20 cellular contexts compared by ENCODE assay signal in genomic region chr1:5603353-5604104, GRCh38.
A peak's percentile ranks its signal among the peaks of the same experiment; 100 is the strongest.
DNase-seq lines count a peak whose midpoint lies in the region; ATAC-seq, FAIRE-seq and TF ChIP-seq lines count a peak whose summit lies in the region.
"Had no signal": no experiment of that assay in that cellular context is flagged by ENCODE, and none has a peak within 500 bp of the region (broad histone marks: within the 10 kb centered on the region; RNA-seq: fewer than 3 reads in every experiment).

No MANE protein-coding gene starts in this region.

- H3K27ac ChIP-seq in CD8-positive, alpha-beta T cell (ENCODE audit: low read depth, low read length) = no peak overlapping the region
- no peak overlapping the region for H3K27ac ChIP-seq in K562 (ENCODE audit: extremely low read depth, low read depth, low read length)
- no peak overlapping the region for H3K27ac ChIP-seq in tibial artery
- no peak overlapping the region for H3K27ac ChIP-seq in HepG2 (ENCODE audit: extremely low read length, insufficient read depth, low read length)
- H3K27ac ChIP-seq: A549 had no signal

- H3K4me3 ChIP-seq in CD8-positive, alpha-beta T cell (ENCODE audit: low read depth, low read length) = no peak overlapping the region
- H3K4me3 ChIP-seq in K562 (no peak overlapping the region), tibial artery (no peak overlapping the region), HepG2 (replicated peaks in 1 of 3; ENCODE audit: insufficient read depth in 1 of 3, low read depth in 2 of 3, low read length in 3 of 3) (no peak overlapping the region)
- H3K4me3 ChIP-seq: A549, HAP-1 had no signal

- H3K4me2 ChIP-seq in K562 (ENCODE audit: insufficient read depth, low read length) (no peak overlapping the region), HepG2 (ENCODE audit: low read depth, low read length) (no peak overlapping the region)
- H3K4me2 ChIP-seq: A549 had no signal

- H3K9ac ChIP-seq in K562 (ENCODE audit: insufficient read depth in 1 of 2, low read depth in 2 of 2, low read length in 2 of 2) (no peak overlapping the region), HepG2 (ENCODE audit: insufficient read depth, low read depth, low read length) (no peak overlapping the region)

- TF ChIP-seq RAD21 in K562 (CRISPR knock-in tag; conservative IDR thresholded peaks at IDR 0.05 in 1 of 2, IDR thresholded peaks at IDR 0.05 in 1 of 2) = no peak
- no peak for TF ChIP-seq RAD21 in HepG2 (CRISPR knock-in tag; IDR thresholded peaks at IDR 0.05)

- no peaks in the 10 kb centered on the region for H3K4me1 ChIP-seq in CD8-positive, alpha-beta T cell (ENCODE audit: insufficient read depth, low read length)
- no peaks in the 10 kb centered on the region for H3K4me1 ChIP-seq in K562 (replicated peaks in 1 of 2; ENCODE audit: control insufficient read depth in 2 of 2, insufficient read depth in 2 of 2, low read length in 2 of 2)
- peaks cover 0 to 3% (median 0%) of the 10 kb centered on the region in 4 donors for H3K4me1 ChIP-seq in tibial artery
- peaks cover 6% of the 10 kb centered on the region for H3K4me1 ChIP-seq in HepG2 (ENCODE audit: insufficient read depth, low read length)
- H3K4me1 ChIP-seq: A549, HAP-1 had no signal

- no peak for DNase-seq in activated CD8-positive, alpha-beta T cell treated with anti-CD3 and anti-CD28 coated beads for 36 hours
- no peak for DNase-seq in activated CD8-positive, alpha-beta T cell treated with anti-CD3 and anti-CD28 coated beads, Interleukin-2, amount 10 ng/mL, durations not matched to agents 7 days and 5 days
- DNase-seq in CD8-positive, alpha-beta T cell = no peak
- no peak for DNase-seq in K562 (ENCODE audit: extremely low read depth in 1 of 4, low spot score in 3 of 4)
- DNase-seq in tibial artery = no peak
- DNase-seq in HepG2 (ENCODE audit: low spot score) = no peak
- DNase-seq: 8988T; ACHN; AML-193; C1 segment of cervical spinal cord; Caco-2; CD4-positive, alpha-beta memory T cell; DMS153; DND-41; GOT3 had no signal

- intact Hi-C loops in activated CD8-positive, alpha-beta T cell treated with anti-CD3 and anti-CD28 coated beads for 36 hours (cut with micrococcal nuclease) = no loop called here
- intact Hi-C loops in CD8-positive, alpha-beta T cell (cut with DNase I, micrococcal nuclease) = no loop called here
- intact Hi-C loops in K562 (cut with micrococcal nuclease) = no loop called here
- intact Hi-C loops in tibial artery (cut with DNase I; ENCODE audit: low total_unique reads) = no loop called here
- intact Hi-C loops in HepG2 (cut with micrococcal nuclease; ENCODE audit: unreplicated experiment) = no loop called here

- H2AFZ ChIP-seq in K562 (ENCODE audit: low read depth, low read length) (no peak overlapping the region), HepG2 (ENCODE audit: low read length) (no peak overlapping the region)

- no peaks in the 10 kb centered on the region for H3K9me3 ChIP-seq in CD8-positive, alpha-beta T cell (ENCODE audit: low read length)
- H3K9me3 ChIP-seq in K562 (replicated peaks; ENCODE audit: control insufficient read depth, insufficient read depth, low read depth, low read length) = no peaks in the 10 kb centered on the region
- peaks cover 0 to 8% (median 0%) of the 10 kb centered on the region in 3 donors for H3K9me3 ChIP-seq in tibial artery
- H3K9me3 ChIP-seq in HepG2 (ENCODE audit: low read length) = no peaks in the 10 kb centered on the region
- H3K9me3 ChIP-seq: A549, Caco-2, HAP-1 had no signal

- TF ChIP-seq POLR2A in K562 (conservative IDR thresholded peaks at IDR 0.05) = no peak
- TF ChIP-seq POLR2A in HepG2 (IDR thresholded peaks at IDR 0.05; ENCODE audit: insufficient read depth in 1 of 2, low read depth in 2 of 2, low read length in 2 of 2) = no peak

- H3K9me1 ChIP-seq in K562 (ENCODE audit: control insufficient read depth, insufficient read depth, low read length) = no peaks in the 10 kb centered on the region

- no peaks in the 10 kb centered on the region for H3K4me1 Mint-ChIP-seq in activated CD8-positive, alpha-beta T cell treated with anti-CD3 and anti-CD28 coated beads for 36 hours (ENCODE audit: low read depth)
- H3K4me1 Mint-ChIP-seq in activated CD8-positive, alpha-beta T cell treated with anti-CD3 and anti-CD28 coated beads, Interleukin-2, amount 10 ng/mL, durations not matched to agents 7 days and 5 days (ENCODE audit: low read depth) = no peaks in the 10 kb centered on the region
- no peaks in the 10 kb centered on the region for H3K4me1 Mint-ChIP-seq in CD8-positive, alpha-beta T cell (ENCODE audit: low read depth)
- H3K4me1 Mint-ChIP-seq: CD4-positive, alpha-beta memory T cell had no signal

- POLR2A ChIA-PET in activated CD8-positive, alpha-beta T cell treated with anti-CD3 and anti-CD28 coated beads for 36 hours (lab: Charles Lee) = no interaction called here
- POLR2A ChIA-PET in activated CD8-positive, alpha-beta T cell treated with anti-CD3 and anti-CD28 coated beads, Interleukin-2, amount 10 ng/mL, durations not matched to agents 7 days and 5 days (lab: Charles Lee) = no interaction called here
- POLR2A ChIA-PET in CD8-positive, alpha-beta T cell (lab: Charles Lee) = no interaction called here
- POLR2A ChIA-PET in K562 (lab: Yijun Ruan, JAX) (interaction anchor here (1.0 kb wide), 1 partner anchor 17 kb away, joined by 3 read pairs; no protein-coding TSS in a partner anchor), HepG2 (lab: Yijun Ruan, JAX) (no interaction called here)

- ATAC-seq in activated CD8-positive, alpha-beta T cell treated with anti-CD3 and anti-CD28 coated beads for 36 hours = no peak
- no peak for ATAC-seq in activated CD8-positive, alpha-beta T cell treated with anti-CD3 and anti-CD28 coated beads, Interleukin-2, amount 10 ng/mL, durations not matched to agents 7 days and 5 days
- ATAC-seq in CD8-positive, alpha-beta T cell = no peak
- ATAC-seq in K562 = no peak
- no peak for ATAC-seq in HepG2
- ATAC-seq: A549 had no signal

- TF ChIP-seq CTCF in activated CD8-positive, alpha-beta T cell treated with anti-CD3 and anti-CD28 coated beads for 36 hours (IDR thresholded peaks at IDR 0.05) = peak; percentile 29
- TF ChIP-seq CTCF in CD8-positive, alpha-beta T cell (IDR thresholded peaks at IDR 0.05) = peak; percentile 44
- TF ChIP-seq CTCF in K562 (IDR thresholded peaks at IDR 0.05 in 2 of 3, conservative IDR thresholded peaks at IDR 0.05 in 1 of 3; ENCODE audit: insufficient read depth in 2 of 3, low read depth in 1 of 3, low read length in 3 of 3) (no peak), tibial artery (IDR thresholded peaks at IDR 0.05) (no peak), HepG2 (CRISPR knock-in tag; IDR thresholded peaks at IDR 0.05) (no peak)

- BruUV-seq in K562 (replicated peaks; lab: Mats Ljungman, UMichigan) (no TSS peak), HepG2 (replicated peaks; lab: Mats Ljungman, UMichigan) (no TSS peak)

- no peak for TF ChIP-seq EP300 in K562 (IDR thresholded peaks at IDR 0.05; ENCODE audit: low read length)
- no peak for TF ChIP-seq EP300 in HepG2 (IDR thresholded peaks at IDR 0.05; ENCODE audit: low read depth in 2 of 2, low read length in 2 of 2)
- TF ChIP-seq EP300 in HepG2 (CRISPR knock-in tag; IDR thresholded peaks at IDR 0.05; ENCODE audit: borderline replicate concordance) = no peak

- no peaks in the 10 kb centered on the region for H3K79me2 ChIP-seq in K562 (ENCODE audit: control insufficient read depth, insufficient read depth, low read length)
- no peaks in the 10 kb centered on the region for H3K79me2 ChIP-seq in HepG2 (ENCODE audit: insufficient read depth, low read length)

- H3K36me3 Mint-ChIP-seq in activated CD8-positive, alpha-beta T cell treated with anti-CD3 and anti-CD28 coated beads for 36 hours (ENCODE audit: low read depth) = no peaks in the 10 kb centered on the region
- no peaks in the 10 kb centered on the region for H3K36me3 Mint-ChIP-seq in activated CD8-positive, alpha-beta T cell treated with anti-CD3 and anti-CD28 coated beads, Interleukin-2, amount 10 ng/mL, durations not matched to agents 7 days and 5 days (ENCODE audit: low read depth)
- no peaks in the 10 kb centered on the region for H3K36me3 Mint-ChIP-seq in CD8-positive, alpha-beta T cell
- H3K36me3 Mint-ChIP-seq: CD4-positive, alpha-beta memory T cell had no signal

- no peak overlapping the region for H3K4me3 Mint-ChIP-seq in activated CD8-positive, alpha-beta T cell treated with anti-CD3 and anti-CD28 coated beads for 36 hours
- no peak overlapping the region for H3K4me3 Mint-ChIP-seq in activated CD8-positive, alpha-beta T cell treated with anti-CD3 and anti-CD28 coated beads, Interleukin-2, amount 10 ng/mL, durations not matched to agents 7 days and 5 days
- no peak overlapping the region for H3K4me3 Mint-ChIP-seq in CD8-positive, alpha-beta T cell
- H3K4me3 Mint-ChIP-seq: CD4-positive, alpha-beta memory T cell had no signal

- CTCF ChIA-PET in activated CD8-positive, alpha-beta T cell treated with anti-CD3 and anti-CD28 coated beads for 36 hours (lab: Charles Lee) = no interaction called here
- CTCF ChIA-PET in activated CD8-positive, alpha-beta T cell treated with anti-CD3 and anti-CD28 coated beads, Interleukin-2, amount 10 ng/mL, durations not matched to agents 7 days and 5 days (lab: Charles Lee) = no interaction called here
- CTCF ChIA-PET in CD8-positive, alpha-beta T cell (lab: Charles Lee) = no interaction called here
- CTCF ChIA-PET in K562 (lab: Yijun Ruan, JAX; ENCODE audit: low intra/inter-chr PET ratio) = interaction anchor here (0.6 kb wide), 1 partner anchor 143 kb away, joined by 3 read pairs; no protein-coding TSS in a partner anchor
- CTCF ChIA-PET in HepG2 (lab: Yijun Ruan, JAX; ENCODE audit: low intra/inter-chr PET ratio, low total read pairs) = no interaction called here

- in situ Hi-C loops in K562 (cut with MboI) (no loop called here), HepG2 (cut with HindIII; ENCODE audit: extremely low pct_ligation_motif_present, low pct_unique_long_range_greater_than_20kb) (no loop called here)

- no peak for FAIRE-seq in K562 (lab: Jason Lieb, UNC)
- FAIRE-seq in HepG2 (lab: Jason Lieb, UNC) = no peak
- FAIRE-seq: A549, G401.6, GM12892, H54 had no signal

- peaks cover 8% of the 10 kb centered on the region for H3K27me3 Mint-ChIP-seq in activated CD8-positive, alpha-beta T cell treated with anti-CD3 and anti-CD28 coated beads for 36 hours
- peaks cover 7% of the 10 kb centered on the region for H3K27me3 Mint-ChIP-seq in activated CD8-positive, alpha-beta T cell treated with anti-CD3 and anti-CD28 coated beads, Interleukin-2, amount 10 ng/mL, durations not matched to agents 7 days and 5 days (ENCODE audit: low read depth)
- peaks cover 18% of the 10 kb centered on the region for H3K27me3 Mint-ChIP-seq in CD8-positive, alpha-beta T cell (ENCODE audit: low read depth)

- no peaks in the 10 kb centered on the region for H3K9me3 Mint-ChIP-seq in activated CD8-positive, alpha-beta T cell treated with anti-CD3 and anti-CD28 coated beads for 36 hours
- no peaks in the 10 kb centered on the region for H3K9me3 Mint-ChIP-seq in activated CD8-positive, alpha-beta T cell treated with anti-CD3 and anti-CD28 coated beads, Interleukin-2, amount 10 ng/mL, durations not matched to agents 7 days and 5 days (ENCODE audit: insufficient read depth)
- H3K9me3 Mint-ChIP-seq in CD8-positive, alpha-beta T cell = no peaks in the 10 kb centered on the region

- no peak overlapping the region for H3K27ac Mint-ChIP-seq in activated CD8-positive, alpha-beta T cell treated with anti-CD3 and anti-CD28 coated beads for 36 hours
- no peak overlapping the region for H3K27ac Mint-ChIP-seq in activated CD8-positive, alpha-beta T cell treated with anti-CD3 and anti-CD28 coated beads, Interleukin-2, amount 10 ng/mL, durations not matched to agents 7 days and 5 days
- H3K27ac Mint-ChIP-seq in CD8-positive, alpha-beta T cell = no peak overlapping the region

- H4K20me1 ChIP-seq in K562 (replicated peaks; ENCODE audit: control insufficient read depth, insufficient read depth, low read length) (no peaks in the 10 kb centered on the region), HepG2 (ENCODE audit: insufficient read depth, low read length) (no peaks in the 10 kb centered on the region)

- H3K27me3 ChIP-seq in CD8-positive, alpha-beta T cell (ENCODE audit: insufficient read depth, low read length) = no peaks in the 10 kb centered on the region
- peaks cover 0 to 6% of the 10 kb centered on the region in 2 experiments; a peak in 2 of 5 replicates for H3K27me3 ChIP-seq in K562 (ENCODE audit: control insufficient read depth in 2 of 2, insufficient read depth in 2 of 2, low read length in 2 of 2)
- peaks cover 0 to 10% of the 10 kb centered on the region in 2 donors for H3K27me3 ChIP-seq in tibial artery
- peaks cover 0 to 3% of the 10 kb centered on the region in 2 experiments; a peak in 1 of 5 replicates for H3K27me3 ChIP-seq in HepG2 (ENCODE audit: control insufficient read depth in 1 of 2, insufficient read depth in 2 of 2, low read length in 2 of 2)

- WGBS in K562 (ENCODE audit: insufficient coverage, low coverage, missing lambda C conversion rate) = 0% methylated on average over 3 of the region's 3 CpGs
- WGBS in HepG2 (ENCODE audit: low lambda C conversion rate) = 12% methylated on average over 3 of the region's 3 CpGs

- H3K36me3 ChIP-seq in CD8-positive, alpha-beta T cell (ENCODE audit: insufficient read depth, low read length) = no peaks in the 10 kb centered on the region
- H3K36me3 ChIP-seq in K562 (ENCODE audit: control insufficient read depth, insufficient read depth, low read length) (no peaks in the 10 kb centered on the region), tibial artery (no peaks in the 10 kb centered on the region), HepG2 (replicated peaks in 1 of 2; ENCODE audit: control insufficient read depth in 1 of 2, insufficient read depth in 2 of 2, low read length in 2 of 2) (no peaks in the 10 kb centered on the region)
- H3K36me3 ChIP-seq: HAP-1 had no signal

Comparison
In these comparisons a context has a peak if more than half of its experiments do, and no peak if none do; other contexts are left out.
1. CTCF ChIP-seq: peak in activated CD8-positive, alpha-beta T cell treated with anti-CD3 and anti-CD28 coated beads for 36 hours (single experiment) and CD8-positive, alpha-beta T cell (single experiment); none in K562 (0 of 3), tibial artery (0 of 2) and HepG2 (single experiment).